ENCODE assay signal across 22 cellular contexts in the genomic region with DNA sequence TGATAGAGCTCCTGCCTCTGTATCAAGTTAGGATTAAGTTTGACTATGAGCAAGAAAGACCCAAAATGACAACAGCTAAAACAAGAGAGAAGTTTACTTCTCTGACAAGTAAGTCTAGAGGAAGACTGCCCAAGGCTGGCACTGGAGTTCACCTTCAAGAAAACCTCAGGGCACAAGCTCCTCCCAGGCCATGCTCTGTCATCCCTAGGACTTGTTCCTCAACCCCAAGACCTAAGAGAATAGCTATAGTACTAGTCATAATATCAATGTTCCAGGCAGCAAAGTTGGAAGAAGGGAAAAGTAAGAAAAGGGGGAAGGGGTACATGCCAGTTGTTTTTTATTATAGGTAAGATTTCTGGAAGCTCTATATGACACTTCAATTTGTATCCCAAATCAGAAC. TPM values are rescaled to one million over a fixed set of nuclear protein-coding genes. Genes with fewer than 3 reads are reported as not detected.
DNase-seq lines count a peak whose midpoint lies in the region; ATAC-seq and TF ChIP-seq lines count a peak whose summit lies in the region.
"Had no signal": no experiment of that assay in that cellular context is flagged by ENCODE, and none has a peak within 500 bp of the region (broad histone marks: within the 10 kb centered on the region; RNA-seq: fewer than 3 reads in every experiment).

No MANE protein-coding gene starts in this region.

- peaks cover 5% of the 10 kb centered on the region; the same call in 1 of the 2 replicates for H3K79me2 ChIP-seq in PC-3 (ENCODE audit: low read length)

- POLR2A ChIA-PET in PC-3 (lab: Charles Lee; ENCODE audit: unreplicated experiment): interaction anchor here (0.7 kb wide), 1 partner anchor 23 kb away, joined by 3 read pairs; no protein-coding TSS in a partner anchor

- H3K27me3 ChIP-seq in PC-3 (ENCODE audit: low read length): no peaks in the 10 kb centered on the region
- H3K27me3 ChIP-seq: BLaER1, Peyer's patch had no signal

- no peaks in the 10 kb centered on the region for H3K27me3 Mint-ChIP-seq in HFFc6 (ENCODE audit: insufficient read depth)
- H3K27me3 Mint-ChIP-seq in activated T-helper 2 cell treated with anti-CD3 and anti-CD28 coated beads, Interferon-gamma antibody, Interleukin-2, Interleukin-4, amounts not matched to agents 10 μg/mL and 5 μg/mL and 100 μg/mL, durations not matched to agents 14 hours and 24 hours and 36 hours (ENCODE audit: low read depth): no peaks in the 10 kb centered on the region
- H3K27me3 Mint-ChIP-seq: CD4-positive, alpha-beta memory T cell; IgD-negative memory B cell had no signal

- no peak overlapping the region for H3K27ac ChIP-seq in PC-3 (ENCODE audit: low read length)
- H3K27ac ChIP-seq: A549, BLaER1, Peyer's patch had no signal

- BruUV-seq in PC-3 (replicated peaks; lab: Mats Ljungman, UMichigan): no TSS peak

- H3K9me3 Mint-ChIP-seq in HFFc6: no peaks in the 10 kb centered on the region
- H3K9me3 Mint-ChIP-seq in activated T-helper 2 cell treated with anti-CD3 and anti-CD28 coated beads, Interferon-gamma antibody, Interleukin-2, Interleukin-4, amounts not matched to agents 10 μg/mL and 5 μg/mL and 100 μg/mL, durations not matched to agents 14 hours and 24 hours and 36 hours: no peaks in the 10 kb centered on the region

- DNase-seq in HFFc6 (no peak), PC-3 (peak; percentile 58), epithelial cell of esophagus (ENCODE audit: low read depth) (peak; percentile 80), kidney tubule cell (ENCODE audit: low spot score) (peak; percentile 19), NCI-H526 (lab: John Stamatoyannopoulos, UW) (no peak), KBM-7 (no peak)
- no peak for DNase-seq in stimulated activated CD4-positive, alpha-beta T cell treated with anti-CD3 and anti-CD28 coated beads, Interleukin-1b, Interleukin-23, amount 100 ng/mL, for 48 hours
- DNase-seq in activated T-helper 2 cell treated with anti-CD3 and anti-CD28 coated beads, Interferon-gamma antibody, Interleukin-2, Interleukin-4, amounts not matched to agents 10 μg/mL and 5 μg/mL and 100 μg/mL, durations not matched to agents 14 hours and 24 hours and 36 hours (ENCODE audit: low spot score): no peak
- DNase-seq: CD4-positive, alpha-beta memory T cell; DMS53; EL; Kasumi-1; NCI-H1105 treated with DMSO at 0.1 percent for 48 hours; NCI-H1694; NCI-H2081 treated with DMSO at 0.1 percent for 48 hours; NCI-H446 treated with DMSO at 0.1 percent for 48 hours; Peyer's patch; Right ventricle myocardium superior had no signal

- peaks cover 14% of the 10 kb centered on the region for H3K36me3 Mint-ChIP-seq in HFFc6 (ENCODE audit: low read depth)
- H3K36me3 Mint-ChIP-seq in activated T-helper 2 cell treated with anti-CD3 and anti-CD28 coated beads, Interferon-gamma antibody, Interleukin-2, Interleukin-4, amounts not matched to agents 10 μg/mL and 5 μg/mL and 100 μg/mL, durations not matched to agents 14 hours and 24 hours and 36 hours (ENCODE audit: low read depth): peaks cover 49% of the 10 kb centered on the region

- peaks cover 9% of the 10 kb centered on the region; the same call in 1 of the 2 replicates for H3K4me1 ChIP-seq in PC-3 (ENCODE audit: insufficient read depth, low read length)
- H3K4me1 ChIP-seq: A549, BLaER1, Peyer's patch had no signal

- H3K4me3 ChIP-seq in PC-3 (ENCODE audit: low read length) (no peak overlapping the region), epithelial cell of esophagus (ENCODE audit: low read length) (no peak overlapping the region)
- H3K4me3 ChIP-seq: A549, BLaER1, GM12878, Peyer's patch had no signal

- no peaks in the 10 kb centered on the region for H3K9me3 ChIP-seq in PC-3 (ENCODE audit: low read length)
- H3K9me3 ChIP-seq: A549, Peyer's patch had no signal

- H4K20me1 ChIP-seq in PC-3 (ENCODE audit: low read length): no peaks in the 10 kb centered on the region
- H4K20me1 ChIP-seq: BLaER1 had no signal

- no peak overlapping the region for H3K4me3 Mint-ChIP-seq in HFFc6
- H3K4me3 Mint-ChIP-seq in activated T-helper 2 cell treated with anti-CD3 and anti-CD28 coated beads, Interferon-gamma antibody, Interleukin-2, Interleukin-4, amounts not matched to agents 10 μg/mL and 5 μg/mL and 100 μg/mL, durations not matched to agents 14 hours and 24 hours and 36 hours (ENCODE audit: low read depth): no peak overlapping the region
- H3K4me3 Mint-ChIP-seq: CD4-positive, alpha-beta memory T cell; IgD-negative memory B cell had no signal

- peaks cover 54% of the 10 kb centered on the region for H3K36me3 ChIP-seq in PC-3 (ENCODE audit: low read depth, low read length)

- peak; percentile 53 for ATAC-seq in PC-3
- ATAC-seq: A549, GM12878 had no signal

- TF ChIP-seq CTCF in HFFc6 (IDR thresholded peaks at IDR 0.05) (no peak), PC-3 (conservative IDR thresholded peaks at IDR 0.05; ENCODE audit: low read depth, low read length) (no peak), epithelial cell of esophagus (IDR thresholded peaks at IDR 0.05; ENCODE audit: insufficient read depth, low read depth, low read length, missing control alignments) (no peak)

- intact Hi-C loops in PC-3 (cut with micrococcal nuclease): no loop called here
- intact Hi-C loops in activated T-helper 2 cell treated with anti-CD3 and anti-CD28 coated beads, Interferon-gamma antibody, Interleukin-2, Interleukin-4, amounts not matched to agents 10 μg/mL and 5 μg/mL and 100 μg/mL, durations not matched to agents 14 hours and 24 hours and 36 hours (cut with micrococcal nuclease): no loop called here

- H3F3A ChIP-seq in PC-3 (ENCODE audit: low read length, unreplicated experiment): peaks cover 5% of the 10 kb centered on the region

- CTCF ChIA-PET in PC-3 (lab: Charles Lee): no interaction called here

- peaks cover 11% of the 10 kb centered on the region for H3K4me1 Mint-ChIP-seq in HFFc6 (ENCODE audit: low read depth)
- H3K4me1 Mint-ChIP-seq in activated T-helper 2 cell treated with anti-CD3 and anti-CD28 coated beads, Interferon-gamma antibody, Interleukin-2, Interleukin-4, amounts not matched to agents 10 μg/mL and 5 μg/mL and 100 μg/mL, durations not matched to agents 14 hours and 24 hours and 36 hours (ENCODE audit: low read depth): peaks cover 1% of the 10 kb centered on the region
- H3K4me1 Mint-ChIP-seq: IgD-negative memory B cell had no signal

- H3K4me2 ChIP-seq in PC-3 (ENCODE audit: low read length): no peak overlapping the region
- H3K4me2 ChIP-seq: A549, BLaER1 had no signal

- 0 out of 2 replicates have a peak overlapping the region, but pooled peaks have one; percentile 17 for H3K27ac Mint-ChIP-seq in HFFc6
- no peak overlapping the region for H3K27ac Mint-ChIP-seq in activated T-helper 2 cell treated with anti-CD3 and anti-CD28 coated beads, Interferon-gamma antibody, Interleukin-2, Interleukin-4, amounts not matched to agents 10 μg/mL and 5 μg/mL and 100 μg/mL, durations not matched to agents 14 hours and 24 hours and 36 hours
- H3K27ac Mint-ChIP-seq: IgD-negative memory B cell had no signal

- H3K9ac ChIP-seq in PC-3 (ENCODE audit: low read length): no peak overlapping the region
- H3K9ac ChIP-seq: BLaER1 had no signal

- H2AFZ ChIP-seq in PC-3 (ENCODE audit: low read length): no peak overlapping the region

- no peaks in the 10 kb centered on the region for H3K9me2 ChIP-seq in PC-3 (replicated peaks; ENCODE audit: low read length)

- in situ Hi-C loops in KBM-7 (cut with MboI; ENCODE audit: low pct_unique_long_range_greater_than_20kb, low sequenced_read_pairs): no loop called here

RNA-seq across cellular contexts. Expression of a gene that starts 26.4 kb away (rescaled TPM):
- total RNA-seq in HFFc6 (2021; fragmentation: NEBNext Ultra II Directional; extraction: Animal tissue kit (Norgen Biotek cat#: 25700)): 10 to 100 TPM; 20.5 to 28.9 (median 26.1) TPM
- total RNA-seq in PC-3 (2014; rRNA removed): 71.8 and 77.3 TPM in 2 replicates
- 49.7 and 49.9 TPM in 2 replicates for total RNA-seq in activated T-helper 2 cell treated with anti-CD3 and anti-CD28 coated beads, Interferon-gamma antibody, Interleukin-2, Interleukin-4, amounts not matched to agents 10 μg/mL and 5 μg/mL and 100 μg/mL, durations not matched to agents 14 hours and 24 hours and 36 hours

RNA-seq across cellular contexts. Expression of a gene that starts 26.6 kb away (rescaled TPM):
- total RNA-seq in HFFc6 (2021; fragmentation: NEBNext Ultra II Directional; extraction: Animal tissue kit (Norgen Biotek cat#: 25700)): 10 to 100 TPM; 13.3 to 18.9 (median 15.9) TPM
- 92.8 and 108 TPM in 2 replicates for total RNA-seq in PC-3 (2014; rRNA removed)
- total RNA-seq in activated T-helper 2 cell treated with anti-CD3 and anti-CD28 coated beads, Interferon-gamma antibody, Interleukin-2, Interleukin-4, amounts not matched to agents 10 μg/mL and 5 μg/mL and 100 μg/mL, durations not matched to agents 14 hours and 24 hours and 36 hours: 26.1 and 26.2 TPM in 2 replicates

Comparison
In these comparisons a context has a peak if more than half of its experiments do, and no peak if none do; other contexts are left out.
1. DNase-seq: peak in PC-3 (single experiment), epithelial cell of esophagus (single experiment) and kidney tubule cell (single experiment); none in HFFc6 (single experiment), NCI-H526 (0 of 2), stimulated activated CD4-positive, alpha-beta T cell treated with anti-CD3 and anti-CD28 coated beads, Interleukin-1b, Interleukin-23, amount 100 ng/mL, for 48 hours (single experiment), activated T-helper 2 cell treated with anti-CD3 and anti-CD28 coated beads, Interferon-gamma antibody, Interleukin-2, Interleukin-4, amounts not matched to agents 10 μg/mL and 5 μg/mL and 100 μg/mL, durations not matched to agents 14 hours and 24 hours and 36 hours (single experiment) and KBM-7 (single experiment).